In genomic region chr9:127549218-127549617, GRCh38 we compare ENCODE assay signal across 19 cellular contexts.
"Had no signal": no experiment of that assay in that cellular context is flagged by ENCODE, and none has a peak within 500 bp of the region (broad histone marks: within the 10 kb centered on the region; RNA-seq: fewer than 3 reads in every experiment).

No MANE protein-coding gene starts in this region.

- DNase-seq: activated CD4-positive, alpha-beta memory T cell treated with anti-CD3 and anti-CD28 coated beads, Interleukin-2, amount 10 ng/mL, durations not matched to agents 7 days and 5 days; activated CD4-positive, alpha-beta T cell treated with anti-CD3 and anti-CD28 coated beads for 4 hours; activated CD8-positive, alpha-beta memory T cell treated with anti-CD3 and anti-CD28 coated beads, Interleukin-2, amount 50 U/mL, for 4 hours; activated effector memory CD4-positive, alpha-beta T cell treated with anti-CD3 and anti-CD28 coated beads, Interleukin-2, amount 50 U/mL, for 16 hours; activated T-cell treated with anti-CD3 and anti-CD28 coated beads, Interleukin-2, amount 50 U/mL, for 48 hours; amniotic stem cell; cortex of kidney; effector CD8-positive, alpha-beta T cell; foreskin melanocyte; head of caudate nucleus; immature natural killer cell; ovary; stimulated activated CD4-positive, alpha-beta T cell treated with anti-CD3 and anti-CD28 coated beads, Interleukin-1b, Interleukin-23, amount 100 ng/mL, for 48 hours; stimulated activated naive CD8-positive, alpha-beta T cell treated with anti-CD3 and anti-CD28 coated beads, Interleukin-15, amount 100 ng/mL, for 72 hours; testis; uterus had no signal

- H3K27me3 Mint-ChIP-seq: activated CD4-positive, alpha-beta memory T cell treated with anti-CD3 and anti-CD28 coated beads, Interleukin-2, amount 10 ng/mL, durations not matched to agents 7 days and 5 days; activated naive CD8-positive, alpha-beta T cell; central memory CD8-positive, alpha-beta T cell; stimulated activated naive CD8-positive, alpha-beta T cell treated with anti-CD3 and anti-CD28 coated beads, Interleukin-15, amount 100 ng/mL, for 72 hours had no signal

- H3K4me3 Mint-ChIP-seq: activated CD4-positive, alpha-beta memory T cell treated with anti-CD3 and anti-CD28 coated beads, Interleukin-2, amount 10 ng/mL, durations not matched to agents 7 days and 5 days; activated naive CD8-positive, alpha-beta T cell; central memory CD8-positive, alpha-beta T cell; immature natural killer cell; stimulated activated naive CD8-positive, alpha-beta T cell treated with anti-CD3 and anti-CD28 coated beads, Interleukin-15, amount 100 ng/mL, for 72 hours had no signal

- H3K27ac Mint-ChIP-seq: activated CD4-positive, alpha-beta memory T cell treated with anti-CD3 and anti-CD28 coated beads, Interleukin-2, amount 10 ng/mL, durations not matched to agents 7 days and 5 days; activated naive CD8-positive, alpha-beta T cell; stimulated activated naive CD8-positive, alpha-beta T cell treated with anti-CD3 and anti-CD28 coated beads, Interleukin-15, amount 100 ng/mL, for 72 hours had no signal

- H3K9me3 Mint-ChIP-seq: activated CD4-positive, alpha-beta memory T cell treated with anti-CD3 and anti-CD28 coated beads, Interleukin-2, amount 10 ng/mL, durations not matched to agents 7 days and 5 days; central memory CD8-positive, alpha-beta T cell; immature natural killer cell; nephron; stimulated activated naive CD8-positive, alpha-beta T cell treated with anti-CD3 and anti-CD28 coated beads, Interleukin-15, amount 100 ng/mL, for 72 hours had no signal

- H3K36me3 Mint-ChIP-seq: immature natural killer cell had no signal
